ENCODE assay signal across 17 cellular contexts in the genomic region with DNA sequence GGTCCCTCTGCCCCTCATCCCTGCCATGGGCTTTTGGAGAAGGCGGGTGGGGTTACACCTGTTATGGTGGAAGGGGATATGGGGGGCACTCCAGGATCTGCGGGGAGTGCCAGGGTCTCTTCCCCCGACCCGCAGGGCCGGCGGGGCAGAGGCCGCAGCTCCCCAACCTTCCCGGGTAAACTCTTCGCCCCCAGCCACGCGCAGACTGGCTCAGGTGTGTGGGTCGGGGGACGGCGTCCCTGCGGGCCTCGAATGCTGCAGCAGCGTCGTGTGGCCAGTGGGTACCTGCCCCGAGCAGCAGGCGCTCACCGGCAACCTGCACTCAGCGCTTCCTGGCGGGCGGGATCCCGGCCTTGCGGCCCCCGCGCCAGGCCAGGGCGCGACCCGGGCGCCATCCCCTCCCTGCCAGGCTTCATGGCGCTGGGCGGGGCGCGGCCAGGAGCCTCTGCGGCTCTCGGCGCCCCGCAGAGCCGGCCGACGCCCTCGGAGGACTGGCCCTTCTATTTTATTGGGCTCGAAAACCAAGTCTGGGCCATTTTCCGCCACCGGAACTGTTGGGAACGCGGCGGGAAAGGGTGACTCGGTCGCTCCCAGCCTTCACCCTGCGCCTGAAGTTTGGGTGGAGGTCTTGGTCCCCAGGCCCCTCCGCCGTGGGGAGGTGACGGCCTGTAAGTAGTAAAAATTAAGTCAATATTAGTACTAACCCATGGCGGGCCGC. TPM values are rescaled to one million over a fixed set of nuclear protein-coding genes. Genes with fewer than 3 reads are reported as not detected.
DNase-seq lines count a peak whose midpoint lies in the region; ATAC-seq, FAIRE-seq and TF ChIP-seq lines count a peak whose summit lies in the region.
"Had no signal": no experiment of that assay in that cellular context is flagged by ENCODE, and none has a peak within 500 bp of the region (broad histone marks: within the 10 kb centered on the region; RNA-seq: fewer than 3 reads in every experiment).

No MANE protein-coding gene starts in this region.

- H3K4me3 ChIP-seq in HepG2 (replicated peaks in 1 of 3; ENCODE audit: insufficient read depth in 1 of 3, low read depth in 2 of 3, low read length in 3 of 3) (peak overlapping the region in 2 of 3 experiments; percentile 9 to 48; a peak in 1 of 6 replicates), right lobe of liver (no peak overlapping the region), esophagus muscularis mucosa (peak overlapping the region; percentile 40 to 50 (median 46)), neural cell (ENCODE audit: low read length) (peak overlapping the region; percentile 56)

- H3K36me3 Mint-ChIP-seq in activated CD4-positive, alpha-beta memory T cell treated with anti-CD3 and anti-CD28 coated beads, Interleukin-2, amount 10 ng/mL, durations not matched to agents 7 days and 5 days (ENCODE audit: low read depth), result no peaks in the 10 kb centered on the region
- H3K36me3 Mint-ChIP-seq: CD4-positive, CD25-positive, alpha-beta regulatory T cell had no signal

- H3K4me1 ChIP-seq in HepG2 (ENCODE audit: insufficient read depth, low read length) (peaks cover 19% of the 10 kb centered on the region), right lobe of liver (peaks cover 0 to 37% (median 0%) of the 10 kb centered on the region in 4 donors), esophagus muscularis mucosa (peaks cover 48 to 66% (median 61%) of the 10 kb centered on the region in 4 donors)

- H3K9ac ChIP-seq in HepG2 (ENCODE audit: insufficient read depth, low read depth, low read length) (no peak overlapping the region), neural cell (ENCODE audit: low read length) (no peak overlapping the region)

- H3K27ac ChIP-seq in HepG2 (ENCODE audit: extremely low read length, insufficient read depth, low read length) (no peak overlapping the region), right lobe of liver (no peak overlapping the region), esophagus muscularis mucosa (replicated peaks in 1 of 4) (no peak overlapping the region), neural cell (ENCODE audit: low read length) (no peak overlapping the region)

- peaks cover 2% of the 10 kb centered on the region for H3K4me1 Mint-ChIP-seq in activated CD4-positive, alpha-beta memory T cell treated with anti-CD3 and anti-CD28 coated beads, Interleukin-2, amount 10 ng/mL, durations not matched to agents 7 days and 5 days

- POLR2A ChIA-PET in HepG2 (lab: Yijun Ruan, JAX), result no interaction called here
- POLR2A ChIA-PET in activated CD4-positive, alpha-beta memory T cell treated with anti-CD3 and anti-CD28 coated beads, Interleukin-2, amount 10 ng/mL, durations not matched to agents 7 days and 5 days (lab: Charles Lee), result no interaction called here

- peak overlapping the region; percentile 51 for H3K4me2 ChIP-seq in HepG2 (ENCODE audit: low read depth, low read length)
- no peak overlapping the region for H3K4me2 ChIP-seq in neural cell (ENCODE audit: low read length)

- intact Hi-C loops in HepG2 (cut with micrococcal nuclease; ENCODE audit: unreplicated experiment) (no loop called here), right lobe of liver (cut with DNase I) (no loop called here), esophagus muscularis mucosa (cut with DNase I) (no loop called here)

- H3K79me2 ChIP-seq in HepG2 (ENCODE audit: insufficient read depth, low read length), result no peaks in the 10 kb centered on the region
- H3K79me2 ChIP-seq in neural cell (replicated peaks; ENCODE audit: insufficient read depth, low read length), result no peaks in the 10 kb centered on the region

- H3K36me3 ChIP-seq in HepG2 (replicated peaks in 1 of 2; ENCODE audit: control insufficient read depth in 1 of 2, insufficient read depth in 2 of 2, low read length in 2 of 2) (no peaks in the 10 kb centered on the region), right lobe of liver (no peaks in the 10 kb centered on the region), esophagus muscularis mucosa (no peaks in the 10 kb centered on the region), neural cell (ENCODE audit: insufficient read depth, low read length) (no peaks in the 10 kb centered on the region)

- no TSS peak for BruUV-seq in HepG2 (replicated peaks; lab: Mats Ljungman, UMichigan)

- no peaks in the 10 kb centered on the region for H3K9me3 Mint-ChIP-seq in activated CD4-positive, alpha-beta memory T cell treated with anti-CD3 and anti-CD28 coated beads, Interleukin-2, amount 10 ng/mL, durations not matched to agents 7 days and 5 days
- H3K9me3 Mint-ChIP-seq: activated naive CD4-positive, alpha-beta T cell treated with anti-CD3 and anti-CD28 coated beads for 36 hours; HFFc6 had no signal

- CTCF ChIA-PET in HepG2 (lab: Yijun Ruan, JAX; ENCODE audit: low intra/inter-chr PET ratio, low total read pairs), result no interaction called here
- CTCF ChIA-PET in activated CD4-positive, alpha-beta memory T cell treated with anti-CD3 and anti-CD28 coated beads, Interleukin-2, amount 10 ng/mL, durations not matched to agents 7 days and 5 days (lab: Charles Lee), result interaction anchor here (0.7 kb wide), 1 partner anchor 15 kb away, joined by 3 read pairs; no protein-coding TSS in a partner anchor

- H3K27me3 Mint-ChIP-seq in activated CD4-positive, alpha-beta memory T cell treated with anti-CD3 and anti-CD28 coated beads, Interleukin-2, amount 10 ng/mL, durations not matched to agents 7 days and 5 days, result peaks cover 52% of the 10 kb centered on the region

- H4K20me1 ChIP-seq in HepG2 (ENCODE audit: insufficient read depth, low read length), result peaks cover 11% of the 10 kb centered on the region; the same call in 1 of the 2 replicates
- no peaks in the 10 kb centered on the region for H4K20me1 ChIP-seq in neural cell (ENCODE audit: insufficient read depth)

- H3K27ac Mint-ChIP-seq in activated CD4-positive, alpha-beta memory T cell treated with anti-CD3 and anti-CD28 coated beads, Interleukin-2, amount 10 ng/mL, durations not matched to agents 7 days and 5 days, result no peak overlapping the region
- H3K27ac Mint-ChIP-seq: activated naive CD4-positive, alpha-beta T cell treated with anti-CD3 and anti-CD28 coated beads for 36 hours; CD4-positive, CD25-positive, alpha-beta regulatory T cell; HFFc6 had no signal

- no peaks in the 10 kb centered on the region for H3F3A ChIP-seq in neural cell (ENCODE audit: insufficient read depth, low read length, poor library complexity, severe bottlenecking)

- peaks cover 25 to 88% of the 10 kb centered on the region in 2 experiments for H3K27me3 ChIP-seq in HepG2 (ENCODE audit: control insufficient read depth in 1 of 2, insufficient read depth in 2 of 2, low read length in 2 of 2)
- H3K27me3 ChIP-seq in right lobe of liver, result peaks cover 14 to 40% of the 10 kb centered on the region in 2 donors
- H3K27me3 ChIP-seq in esophagus muscularis mucosa, result peaks cover 12 to 100% (median 90%) of the 10 kb centered on the region in 4 donors
- H3K27me3 ChIP-seq in neural cell (ENCODE audit: insufficient read depth, low read depth, low read length), result peaks cover 100% of the 10 kb centered on the region

- ATAC-seq in HepG2 (no peak), right lobe of liver (no peak)

- FAIRE-seq in HepG2 (lab: Jason Lieb, UNC), result no peak
- FAIRE-seq: GM19239, islet of Langerhans had no signal

- no peak for DNase-seq in HepG2 (ENCODE audit: low spot score)
- DNase-seq in right lobe of liver, result no peak
- no peak for DNase-seq in esophagus muscularis mucosa (ENCODE audit: extremely low spot score)
- no peak for DNase-seq in activated CD4-positive, alpha-beta memory T cell treated with anti-CD3 and anti-CD28 coated beads, Interleukin-2, amount 10 ng/mL, durations not matched to agents 7 days and 5 days
- no peak for DNase-seq in amniotic stem cell (lab: John Stamatoyannopoulos, UW)
- no peak for DNase-seq in stimulated activated CD8-positive, alpha-beta memory T cell treated with anti-CD3 and anti-CD28 coated beads, Interleukin-4, amount 100 ng/mL, for 48 hours
- no peak for DNase-seq in HK-2 (ENCODE audit: unreplicated experiment)
- DNase-seq: activated CD4-positive, alpha-beta T cell treated with anti-CD3 and anti-CD28 coated beads, Interleukin-2, amount 50 U/mL, for 1 hour; activated naive CD4-positive, alpha-beta T cell treated with anti-CD3 and anti-CD28 coated beads for 36 hours; CD4-positive, CD25-positive, alpha-beta regulatory T cell; HFFc6; MM.1S; NCI-H510A treated with DMSO at 0.1 percent for 48 hours; SHP77 treated with DMSO at 0.1 percent for 48 hours had no signal

- H3K9me2 ChIP-seq in neural cell (ENCODE audit: insufficient read depth, low read length), result no peaks in the 10 kb centered on the region

- no peak overlapping the region for H2AFZ ChIP-seq in HepG2 (ENCODE audit: low read length)
- no peak overlapping the region for H2AFZ ChIP-seq in neural cell (ENCODE audit: low read depth, low read length)

- 71% methylated on average over 33 of the region's 58 CpGs for WGBS in HepG2 (ENCODE audit: low lambda C conversion rate)
- no CpG with 5 or more reads among the region's 58 CpGs for WGBS in right lobe of liver (ENCODE audit: insufficient coverage, low coverage, low lambda C conversion rate, missing lambda C conversion rate)
- 13% methylated on average over 26 of the region's 58 CpGs for WGBS in esophagus muscularis mucosa

- TF ChIP-seq EP300 in HepG2 (IDR thresholded peaks at IDR 0.05; ENCODE audit: low read depth in 2 of 2, low read length in 2 of 2) (no peak), HepG2 (CRISPR knock-in tag; IDR thresholded peaks at IDR 0.05; ENCODE audit: borderline replicate concordance) (no peak), esophagus muscularis mucosa (IDR thresholded peaks at IDR 0.05) (no peak), neural cell (conservative IDR thresholded peaks at IDR 0.05; ENCODE audit: poor library complexity, severe bottlenecking) (no peak)

- H3K4me3 Mint-ChIP-seq in activated CD4-positive, alpha-beta memory T cell treated with anti-CD3 and anti-CD28 coated beads, Interleukin-2, amount 10 ng/mL, durations not matched to agents 7 days and 5 days, result no peak overlapping the region
- H3K4me3 Mint-ChIP-seq: activated naive CD4-positive, alpha-beta T cell treated with anti-CD3 and anti-CD28 coated beads for 36 hours; CD4-positive, CD25-positive, alpha-beta regulatory T cell; HFFc6 had no signal

- H3K9me3 ChIP-seq in HepG2 (ENCODE audit: low read length) (no peaks in the 10 kb centered on the region), right lobe of liver (no peaks in the 10 kb centered on the region), esophagus muscularis mucosa (no peaks in the 10 kb centered on the region), neural cell (ENCODE audit: low read length) (no peaks in the 10 kb centered on the region)

- TF ChIP-seq RAD21 in HepG2 (CRISPR knock-in tag; IDR thresholded peaks at IDR 0.05) (no peak), neural cell (conservative IDR thresholded peaks at IDR 0.05) (no peak)

- no peak for TF ChIP-seq CTCF in HepG2 (CRISPR knock-in tag; IDR thresholded peaks at IDR 0.05)
- no peak for TF ChIP-seq CTCF in right lobe of liver (IDR thresholded peaks at IDR 0.05)
- no peak for TF ChIP-seq CTCF in esophagus muscularis mucosa (IDR thresholded peaks at IDR 0.05)
- no peak for TF ChIP-seq CTCF in neural cell (IDR thresholded peaks at IDR 0.05; ENCODE audit: poor library complexity, severe bottlenecking)

- no peak for TF ChIP-seq POLR2A in HepG2 (IDR thresholded peaks at IDR 0.05; ENCODE audit: insufficient read depth in 1 of 2, low read depth in 2 of 2, low read length in 2 of 2)
- TF ChIP-seq POLR2A in right lobe of liver (IDR thresholded peaks at IDR 0.05), result no peak
- no peak for TF ChIP-seq POLR2A in esophagus muscularis mucosa (IDR thresholded peaks at IDR 0.05; ENCODE audit: low read depth)

- in situ Hi-C loops in HepG2 (cut with HindIII; ENCODE audit: extremely low pct_ligation_motif_present, low pct_unique_long_range_greater_than_20kb), result no loop called here

RNA-seq across cellular contexts. Expression of a gene that starts 4.5 kb away (rescaled TPM):
- total RNA-seq in HepG2 (2016; rRNA removed; fragmentation: Illumina TruSeq; extraction: Trizol) (not detected in 2 replicates), right lobe of liver (not detected), esophagus muscularis mucosa (not detected)
- total RNA-seq in HepG2 (2016; cell fraction: cytosol; rRNA removed; fragmentation: Illumina TruSeq; extraction: Trizol; ENCODE audit: low read depth), result not detected in 2 replicates
- not detected in 2 replicates for total RNA-seq in HepG2 (2016; cell fraction: insoluble cytoplasmic fraction; rRNA removed; fragmentation: Illumina TruSeq; extraction: Trizol)
- not detected in 2 replicates for total RNA-seq in HepG2 (2016; cell fraction: membrane; rRNA removed; fragmentation: Illumina TruSeq; extraction: Trizol)
- not detected in 2 replicates for total RNA-seq in HepG2 (2016; cell fraction: nucleus; rRNA removed; fragmentation: Illumina TruSeq; extraction: Trizol)
- polyA plus RNA-seq in HepG2 (2011; rRNA removed) (not detected in 2 replicates), neural cell (0.92 and 1.2 TPM in 2 replicates)
- polyA plus RNA-seq in HepG2 (2011; cell fraction: cytosol; rRNA removed), result 0.08 TPM in 1 of 2 replicates, not detected in the other
- not detected in 2 replicates for polyA plus RNA-seq in HepG2 (2011; cell fraction: nucleus; rRNA removed)
- polyA plus RNA-seq in HepG2 (2012), result not detected in 2 replicates
- not detected in 2 replicates for polyA plus RNA-seq in HepG2 (2016; cell fraction: cytosol; fragmentation: Illumina TruSeq; extraction: Trizol; ENCODE audit: low read depth)
- not detected in 2 replicates for polyA plus RNA-seq in HepG2 (2016; cell fraction: insoluble cytoplasmic fraction; fragmentation: Illumina TruSeq; extraction: Trizol; ENCODE audit: low read depth)
- polyA plus RNA-seq in HepG2 (2016; cell fraction: membrane; fragmentation: Illumina TruSeq; extraction: Trizol; ENCODE audit: low read depth), result not detected in 2 replicates
- not detected in 2 replicates for polyA plus RNA-seq in HepG2 (2016; cell fraction: nucleus; fragmentation: Illumina TruSeq; extraction: Trizol; ENCODE audit: insufficient read depth, low read depth)
- polyA minus RNA-seq in HepG2 (2011; rRNA and poly(A)+ RNA removed; ENCODE audit: low replicate concordance), result 0.47 TPM in 1 of 2 replicates, not detected in the other
- not detected in 2 replicates for polyA minus RNA-seq in HepG2 (2011; cell fraction: cytosol; rRNA and poly(A)+ RNA removed)
- not detected in 2 replicates for polyA minus RNA-seq in HepG2 (2011; cell fraction: nucleus; rRNA and poly(A)+ RNA removed)
- polyA minus RNA-seq in neural cell, result 1.0 and 1.7 TPM in 2 replicates
- total RNA-seq in activated CD4-positive, alpha-beta memory T cell treated with anti-CD3 and anti-CD28 coated beads, Interleukin-2, amount 10 ng/mL, durations not matched to agents 7 days and 5 days, result not detected
- total RNA-seq: activated naive CD4-positive, alpha-beta T cell treated with anti-CD3 and anti-CD28 coated beads for 36 hours; CD4-positive, CD25-positive, alpha-beta regulatory T cell; HFFc6 had no signal
- polyA plus RNA-seq: CD4-positive, CD25-positive, alpha-beta regulatory T cell had no signal

Comparison
In these comparisons a context has a peak if more than half of its experiments do, and no peak if none do; other contexts are left out.
1. H3K4me3 ChIP-seq: peak in HepG2 (2 of 3), esophagus muscularis mucosa (4 of 4) and neural cell (single experiment); none in right lobe of liver (0 of 3).